Comparison of ENCODE assay signal across 8 cellular contexts in the genomic region with DNA sequence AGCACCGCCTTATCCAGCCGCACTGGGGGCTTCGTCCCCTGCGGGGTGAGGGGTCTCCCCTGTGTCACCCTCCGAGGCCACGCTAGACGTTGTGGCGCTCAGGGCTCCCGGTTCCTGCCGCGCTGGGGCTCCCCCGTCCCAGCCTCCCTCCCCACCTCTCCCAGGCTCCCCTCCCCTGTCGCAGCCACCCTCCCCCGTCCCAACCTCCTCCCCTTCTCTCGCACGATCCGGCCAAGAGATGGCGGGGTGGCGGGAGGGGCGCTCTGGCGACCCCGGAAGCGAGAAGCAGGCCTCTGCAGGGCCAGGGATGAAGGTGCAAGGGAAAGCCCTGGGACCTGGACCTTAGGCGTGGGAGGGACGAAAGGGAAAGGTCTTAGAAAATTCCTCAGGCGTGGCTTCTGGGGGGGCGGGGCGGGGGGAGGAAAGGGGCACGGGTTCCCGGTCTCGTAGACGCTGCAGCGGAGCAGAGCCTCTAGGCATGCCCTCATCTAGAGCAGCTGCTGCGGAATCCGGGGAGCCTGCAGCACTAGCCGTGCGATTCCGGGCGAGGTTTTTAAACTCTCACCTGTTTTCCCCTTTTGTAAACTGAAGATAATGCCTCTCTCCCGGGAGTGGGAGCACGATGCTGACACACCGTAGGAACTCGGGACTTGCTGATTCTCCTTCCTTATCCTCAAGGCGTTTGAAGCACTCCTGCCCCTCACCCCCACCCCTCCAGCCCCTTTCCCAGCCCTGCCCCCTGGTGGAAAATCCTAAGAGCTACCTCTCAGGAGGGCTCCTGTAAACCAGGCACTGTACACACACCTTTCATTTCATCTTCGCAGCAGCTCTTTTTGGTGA. TPM values are rescaled to one million over a fixed set of nuclear protein-coding genes. Genes with fewer than 3 reads are reported as not detected.
A peak's percentile ranks its signal among the peaks of the same experiment; 100 is the strongest.
DNase-seq lines count a peak whose midpoint lies in the region; ATAC-seq and TF ChIP-seq lines count a peak whose summit lies in the region.

No MANE protein-coding gene starts in this region.

- DNase-seq in 8988T (peak; percentile 81), NCI-H774 (lab: John Stamatoyannopoulos, UW) (peak; percentile 67), glomerular visceral epithelial cell (ENCODE audit: extremely low spot score) (peak; percentile 32), prostate gland (ENCODE audit: low spot score) (peak; percentile 30), GDM1 (lab: John Stamatoyannopoulos, UW) (no peak)
- DNase-seq in activated effector memory CD4-positive, alpha-beta T cell treated with anti-CD3 and anti-CD28 coated beads, Interleukin-2, amount 50 U/mL, for 16 hours: peak; percentile 69

- H3K27me3 ChIP-seq in prostate gland (replicated peaks; ENCODE audit: insufficient read depth): no peaks in the 10 kb centered on the region

- peak overlapping the region; percentile 60 to 75 for H3K27ac ChIP-seq in prostate gland

- H3K9me3 ChIP-seq in prostate gland: no peaks in the 10 kb centered on the region

- 2% methylated on average over 32 of the region's 45 CpGs for WGBS in prostate gland

- TF ChIP-seq CTCF in GM12875 (IDR thresholded peaks at IDR 0.05; ENCODE audit: borderline replicate concordance, insufficient read depth, low read depth, low read length) (peak; percentile 37; the same call in 1 of the 2 replicates), prostate gland (IDR thresholded peaks at IDR 0.05) (peak in 2 of 4 experiments; percentile 13 to 22)

- no peak for TF ChIP-seq POLR2A in prostate gland (IDR thresholded peaks at IDR 0.05)

- H3K36me3 ChIP-seq in prostate gland: no peaks in the 10 kb centered on the region

- H3K4me1 ChIP-seq in prostate gland (replicated peaks): no peaks in the 10 kb centered on the region

- ATAC-seq in HG03045 (IDR thresholded peaks at IDR 0.05; ENCODE audit: unreplicated experiment): peak; percentile 37

- intact Hi-C loops in prostate gland (cut with DNase I): no loop called here

- H3K4me3 ChIP-seq in GM12875 (ENCODE audit: low read depth, low read length): no peak overlapping the region
- peak overlapping the region; percentile 41 for H3K4me3 ChIP-seq in prostate gland

RNA-seq across cellular contexts. Expression of gene KCNJ5, which starts 14.4 kb away (rescaled TPM):
- 1 to 10 TPM; 3.9 to 4.7 TPM for total RNA-seq in prostate gland

RNA-seq across cellular contexts. Expression of gene TP53AIP1, which starts 37.1 kb away (rescaled TPM):
- total RNA-seq in prostate gland: 1 to 10 TPM in 1 of 2 donors, under 1 TPM in 1; 0.74 to 5.1 TPM

RNA-seq across cellular contexts. Expression of gene KCNJ1, which starts 38.5 kb away (rescaled TPM):
- total RNA-seq in prostate gland: not detected
